In the genomic region with DNA sequence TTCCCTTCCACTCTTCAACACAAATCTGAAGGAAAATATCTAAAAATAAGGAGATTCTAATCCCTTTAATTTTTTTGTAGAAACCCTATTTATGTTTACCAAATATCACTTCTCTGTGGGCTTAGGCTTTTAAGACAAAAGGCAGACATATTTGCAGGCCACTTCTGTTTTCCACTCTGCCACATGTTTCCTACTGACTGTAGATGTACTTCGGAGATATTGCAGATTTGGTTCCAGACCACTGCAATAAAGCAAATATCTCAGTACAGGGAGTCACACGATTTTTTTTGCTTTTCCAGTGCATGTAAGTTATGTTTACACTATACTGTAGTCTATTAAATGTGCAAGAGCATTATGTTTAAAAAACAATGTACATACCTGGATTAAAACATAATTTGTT, we compare ENCODE assay signal across 23 cellular contexts.
"Had no signal": no experiment of that assay in that cellular context is flagged by ENCODE, and none has a peak within 500 bp of the region (broad histone marks: within the 10 kb centered on the region; RNA-seq: fewer than 3 reads in every experiment).

No MANE protein-coding gene starts in this region.

- H3K9me3 ChIP-seq: lower lobe of right lung, right lobe of liver, spleen, tibial artery, upper lobe of left lung, uterus had no signal

- DNase-seq: dermis blood vessel endothelial cell; erythroblast; foreskin keratinocyte; head of caudate nucleus; hypothalamus; kidney glomerular epithelial cell; lower lobe of right lung; natural killer cell; posterior cingulate gyrus; right lobe of liver; spleen; stimulated activated CD4-positive, alpha-beta T cell treated with anti-CD3 and anti-CD28 coated beads, Interleukin-15, amount 100 ng/mL, for 24 hours; stimulated activated CD4-positive, alpha-beta T cell treated with anti-CD3 and anti-CD28 coated beads, Interleukin-1b, Interleukin-23, amount 100 ng/mL, for 48 hours; stimulated activated CD4-positive, alpha-beta T cell treated with anti-CD3 and anti-CD28 coated beads, Interleukin-4, amount 100 ng/mL, for 24 hours; tibial artery; upper lobe of left lung; uterus had no signal

- H3K4me3 ChIP-seq: lower lobe of right lung, right lobe of liver, spleen, tibial artery, upper lobe of left lung, uterus had no signal

- H3K27ac ChIP-seq: foreskin keratinocyte, lower lobe of right lung, right lobe of liver, spleen, tibial artery, upper lobe of left lung, uterus had no signal

- H3K4me1 Mint-ChIP-seq: natural killer cell; neural crest cell; stimulated activated memory B cell treated with anti-CD40 and anti-IgM and Interleukin-4, amounts not matched to agents 10 μg/mL and 1 μg/mL and 100 μg/mL, for 72 hours had no signal

- H3K27ac Mint-ChIP-seq: memory B cell; mesothelial cell of epicardium; natural killer cell; stimulated activated memory B cell treated with anti-CD40 and anti-IgM and Interleukin-4, amounts not matched to agents 10 μg/mL and 1 μg/mL and 100 μg/mL, for 72 hours; stimulated activated naive CD8-positive, alpha-beta T cell treated with anti-CD3 and anti-CD28 coated beads, Interleukin-15, Interleukin-2, amounts not matched to agents 100 ng/mL and 50 ng/mL, for 24 hours had no signal

- H3K4me1 ChIP-seq: foreskin keratinocyte, lower lobe of right lung, right lobe of liver, spleen, tibial artery, upper lobe of left lung had no signal

- H3K36me3 Mint-ChIP-seq: memory B cell; mesothelial cell of epicardium; natural killer cell; stimulated activated memory B cell treated with anti-CD40 and anti-IgM and Interleukin-4, amounts not matched to agents 10 μg/mL and 1 μg/mL and 100 μg/mL, for 72 hours had no signal

- H3K27me3 ChIP-seq: right lobe of liver, spleen, tibial artery, upper lobe of left lung, uterus had no signal

- H3K9me3 Mint-ChIP-seq: memory B cell; mesothelial cell of epicardium; natural killer cell; neural crest cell; stimulated activated memory B cell treated with anti-CD40 and anti-IgM and Interleukin-4, amounts not matched to agents 10 μg/mL and 1 μg/mL and 100 μg/mL, for 72 hours; stimulated activated naive CD8-positive, alpha-beta T cell treated with anti-CD3 and anti-CD28 coated beads, Interleukin-15, Interleukin-2, amounts not matched to agents 100 ng/mL and 50 ng/mL, for 24 hours had no signal

- ATAC-seq: foreskin keratinocyte; left lobe of liver; lower lobe of right lung; natural killer cell; right lobe of liver; stimulated activated memory B cell treated with anti-CD40 and anti-IgM and Interleukin-4, amounts not matched to agents 10 μg/mL and 1 μg/mL and 100 μg/mL, for 72 hours had no signal

- H3K4me3 Mint-ChIP-seq: memory B cell; mesothelial cell of epicardium; natural killer cell; neural crest cell; stimulated activated memory B cell treated with anti-CD40 and anti-IgM and Interleukin-4, amounts not matched to agents 10 μg/mL and 1 μg/mL and 100 μg/mL, for 72 hours; stimulated activated naive CD8-positive, alpha-beta T cell treated with anti-CD3 and anti-CD28 coated beads, Interleukin-15, Interleukin-2, amounts not matched to agents 100 ng/mL and 50 ng/mL, for 24 hours had no signal

- H3K36me3 ChIP-seq: lower lobe of right lung, right lobe of liver, spleen, tibial artery, upper lobe of left lung, uterus had no signal
